ENCODE assay signal across 30 cellular contexts in genomic region chr6:1703091-1703855, GRCh38.
DNase-seq lines count a peak whose midpoint lies in the region; ATAC-seq and TF ChIP-seq lines count a peak whose summit lies in the region.
"Had no signal": no experiment of that assay in that cellular context is flagged by ENCODE, and none has a peak within 500 bp of the region (broad histone marks: within the 10 kb centered on the region; RNA-seq: fewer than 3 reads in every experiment).

No MANE protein-coding gene starts in this region.

- H3K27me3 ChIP-seq in neutrophil, result no peaks in the 10 kb centered on the region
- H3K27me3 ChIP-seq: BLaER1 treated with 17β-estradiol and CSF1 and Interleukin-3, amounts not matched to agents 10 nM and 100 nM; gastroesophageal sphincter; hepatocyte; stomach; transverse colon had no signal

- DNase-seq in NCI-H82 (lab: John Stamatoyannopoulos, UW), result peak; percentile 26
- DNase-seq in NCI-H82 treated with DMSO at 0.1 percent for 48 hours (lab: John Stamatoyannopoulos, UW; ENCODE audit: unreplicated experiment), result no peak
- no peak for DNase-seq in chondrocyte (ENCODE audit: low spot score)
- no peak for DNase-seq in stimulated activated naive CD4-positive, alpha-beta T cell (lab: John Stamatoyannopoulos, UW)
- no peak for DNase-seq in NCI-H345 treated with DMSO at 0.1 percent for 48 hours (lab: John Stamatoyannopoulos, UW; ENCODE audit: unreplicated experiment)
- DNase-seq: activated CD4-positive, alpha-beta T cell treated with anti-CD3 and anti-CD28 coated beads, Interleukin-2, amount 50 U/mL, for 4 hours; activated T-cell treated with anti-CD3 and anti-CD28 coated beads, Interleukin-2, amount 50 U/mL, for 72 hours; Caco-2; dermis blood vessel endothelial cell; GOT3; KBM-7; left cardiac atrium; NCI-H1092 treated with DMSO at 0.1 percent for 48 hours; NCI-H1694 treated with DMSO at 0.1 percent for 48 hours; NK-92 treated with Interleukin-12 subunit alpha and Interleukin-12 subunit beta, amount 100 ng/mL, for 24 hours; PC-9; stimulated activated CD8-positive, alpha-beta memory T cell treated with anti-CD3 and anti-CD28 coated beads, Interleukin-4, amount 100 ng/mL, for 48 hours; stomach; T-helper 17 cell; transverse colon had no signal

- H3K4me1 ChIP-seq in neutrophil (ENCODE audit: control insufficient read depth in 1 of 2, insufficient read depth in 1 of 2, low read depth in 1 of 2, low read length in 1 of 2), result peaks cover 33% of the 10 kb centered on the region in 2 experiments
- H3K4me1 ChIP-seq: gastroesophageal sphincter, prostate gland, stomach, transverse colon had no signal

- no peaks in the 10 kb centered on the region for H3K27me3 Mint-ChIP-seq in chondrocyte (ENCODE audit: low read depth)
- H3K27me3 Mint-ChIP-seq: central memory CD8-positive, alpha-beta T cell; T-helper 17 cell had no signal

- H3K4me3 Mint-ChIP-seq in chondrocyte (ENCODE audit: unreplicated experiment), result no peak overlapping the region
- H3K4me3 Mint-ChIP-seq: activated T-cell treated with anti-CD3 and anti-CD28 coated beads, Interleukin-2, amount 50 U/mL, for 72 hours; central memory CD8-positive, alpha-beta T cell; neural crest cell; T-helper 17 cell had no signal

- H3K36me3 ChIP-seq in neutrophil, result no peaks in the 10 kb centered on the region
- H3K36me3 ChIP-seq: BLaER1 treated with 17β-estradiol and CSF1 and Interleukin-3, amounts not matched to agents 10 nM and 100 nM; gastroesophageal sphincter; prostate gland; transverse colon had no signal

- H3K9me3 Mint-ChIP-seq in chondrocyte (ENCODE audit: low read depth), result no peaks in the 10 kb centered on the region
- H3K9me3 Mint-ChIP-seq: activated T-cell treated with anti-CD3 and anti-CD28 coated beads, Interleukin-2, amount 50 U/mL, for 72 hours; central memory CD8-positive, alpha-beta T cell; neural crest cell had no signal

- peak overlapping the region; percentile 97 for H3K27ac Mint-ChIP-seq in chondrocyte (ENCODE audit: unreplicated experiment)
- H3K27ac Mint-ChIP-seq: activated T-cell treated with anti-CD3 and anti-CD28 coated beads, Interleukin-2, amount 50 U/mL, for 72 hours; T-helper 17 cell had no signal

- H3K4me1 Mint-ChIP-seq in chondrocyte (ENCODE audit: low read depth), result peaks cover 59% of the 10 kb centered on the region
- H3K4me1 Mint-ChIP-seq: central memory CD8-positive, alpha-beta T cell had no signal

- ATAC-seq in GM21447 (IDR thresholded peaks at IDR 0.05; ENCODE audit: unreplicated experiment) (no peak), GM21423 (IDR thresholded peaks at IDR 0.05; ENCODE audit: unreplicated experiment) (no peak)
- ATAC-seq: activated T-cell treated with anti-CD3 and anti-CD28 coated beads, Interleukin-2, amount 50 U/mL, for 72 hours; gastroesophageal sphincter; T-helper 17 cell had no signal

- H3K27ac ChIP-seq in neutrophil, result peak overlapping the region; percentile 14
- H3K27ac ChIP-seq: 22Rv1; BLaER1 treated with 17β-estradiol and CSF1 and Interleukin-3, amounts not matched to agents 10 nM and 100 nM; hepatocyte; PC-9; prostate gland; stomach had no signal

- TF ChIP-seq CTCF in chondrocyte (IDR thresholded peaks at IDR 0.05), result no peak
- TF ChIP-seq CTCF in neutrophil (IDR thresholded peaks at IDR 0.05), result no peak

- H3K36me3 Mint-ChIP-seq in chondrocyte (ENCODE audit: low read depth), result no peaks in the 10 kb centered on the region

- H3K9me3 ChIP-seq in neutrophil, result no peaks in the 10 kb centered on the region
- H3K9me3 ChIP-seq: BLaER1 treated with 17β-estradiol and CSF1 and Interleukin-3, amounts not matched to agents 10 nM and 100 nM; Caco-2; gastroesophageal sphincter; prostate gland; stomach; transverse colon had no signal

- no peak overlapping the region for H3K4me3 ChIP-seq in neutrophil (ENCODE audit: low read depth in 1 of 2, low read length in 1 of 2)
- H3K4me3 ChIP-seq: BLaER1 treated with 17β-estradiol and CSF1 and Interleukin-3, amounts not matched to agents 10 nM and 100 nM; gastroesophageal sphincter; hepatocyte; PC-9; prostate gland; stomach; transverse colon had no signal
